16 cellular contexts compared by ENCODE assay signal in the genomic region with DNA sequence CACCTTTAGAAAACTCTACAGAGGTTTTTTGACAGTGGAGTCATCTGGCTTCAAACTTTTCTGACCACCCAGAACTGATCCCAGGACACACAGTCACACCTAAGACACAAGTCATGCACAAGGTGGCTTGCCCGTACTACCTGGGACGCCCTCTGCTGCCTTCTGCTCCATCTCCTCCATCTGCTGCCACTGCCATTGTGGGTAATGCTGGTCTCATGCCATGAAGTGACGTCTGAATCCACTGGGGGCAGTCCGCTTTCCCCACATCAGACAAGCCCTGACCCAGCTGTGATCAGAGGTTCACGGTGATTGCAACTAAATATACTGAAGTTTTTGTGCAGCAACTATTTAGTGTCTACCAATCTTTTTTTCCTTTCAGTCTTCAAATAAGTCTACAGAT. TPM values are rescaled to one million over a fixed set of nuclear protein-coding genes. Genes with fewer than 3 reads are reported as not detected.
A peak's percentile ranks its signal among the peaks of the same experiment; 100 is the strongest.
DNase-seq lines count a peak whose midpoint lies in the region; ATAC-seq and TF ChIP-seq lines count a peak whose summit lies in the region.
"Had no signal": no experiment of that assay in that cellular context is flagged by ENCODE, and none has a peak within 500 bp of the region (broad histone marks: within the 10 kb centered on the region; RNA-seq: fewer than 3 reads in every experiment).

No MANE protein-coding gene starts in this region.

- H3K27ac Mint-ChIP-seq in T-helper 17 cell: no peak overlapping the region
- H3K27ac Mint-ChIP-seq in immature natural killer cell: peak overlapping the region in 4 of 6 donors; percentile 18 to 73 (median 48)
- H3K27ac Mint-ChIP-seq in activated T-cell treated with anti-CD3 and anti-CD28 coated beads, Interleukin-2, amount 50 U/mL, for 72 hours: no peak overlapping the region

- H3K4me2 ChIP-seq in HCT116 (ENCODE audit: low read length): peak overlapping the region; percentile 7; the same call in 1 of the 2 replicates

- no peaks in the 10 kb centered on the region for H3K79me2 ChIP-seq in HCT116 (ENCODE audit: insufficient read depth, low read length)

- peak in 1 of 3 experiments; percentile 19; a peak in 2 of 6 replicates for TF ChIP-seq CTCF in HCT116 (IDR thresholded peaks at IDR 0.05 in 2 of 3, conservative IDR thresholded peaks at IDR 0.05 in 1 of 3; ENCODE audit: borderline replicate concordance in 1 of 3, insufficient read depth in 1 of 3, low read depth in 2 of 3, low read length in 2 of 3)

- DNase-seq in DMS 273 (lab: John Stamatoyannopoulos, UW; ENCODE audit: unreplicated experiment): peak; percentile 58
- DNase-seq in DMS 273 treated with DMSO at 0.1 percent for 48 hours (lab: John Stamatoyannopoulos, UW): no peak
- no peak for DNase-seq in HCT116 (ENCODE audit: low read depth, low spot score)
- DNase-seq in T-helper 17 cell: no peak
- DNase-seq in immature natural killer cell: peak in 2 of 3 donors; percentile 36 to 44
- DNase-seq in activated T-cell treated with anti-CD3 and anti-CD28 coated beads, Interleukin-2, amount 50 U/mL, for 72 hours: no peak
- DNase-seq: activated gamma-delta T cell; foreskin fibroblast; NCI-H2171; stimulated activated CD4-positive, alpha-beta T cell treated with anti-CD3 and anti-CD28 coated beads, Interleukin-15, amount 100 ng/mL, for 24 hours; T-helper 1 cell had no signal

- H3K4me1 Mint-ChIP-seq in T-helper 17 cell: peaks cover 9% of the 10 kb centered on the region
- peaks cover 10 to 16% of the 10 kb centered on the region in 2 donors for H3K4me1 Mint-ChIP-seq in immature natural killer cell
- H3K4me1 Mint-ChIP-seq in activated T-cell treated with anti-CD3 and anti-CD28 coated beads, Interleukin-2, amount 50 U/mL, for 72 hours (ENCODE audit: low read depth): peaks cover 16% of the 10 kb centered on the region

- ATAC-seq in HCT116: peak; percentile 29
- ATAC-seq in T-helper 17 cell: peak; percentile 41
- no peak for ATAC-seq in HG02610 (IDR thresholded peaks at IDR 0.05; ENCODE audit: unreplicated experiment)
- no peak for ATAC-seq in HG02981 (IDR thresholded peaks at IDR 0.05; ENCODE audit: unreplicated experiment)
- no peak for ATAC-seq in activated T-cell treated with anti-CD3 and anti-CD28 coated beads, Interleukin-2, amount 50 U/mL, for 72 hours (replicated peaks in 1 of 2)

- H3K9me3 ChIP-seq in HCT116 (ENCODE audit: control insufficient read depth in 1 of 2, insufficient read depth in 1 of 2, low read depth in 1 of 2, low read length in 2 of 2) (peaks cover 0 to 5% of the 10 kb centered on the region in 2 experiments; a peak in 1 of 4 replicates), T-helper 17 cell (ENCODE audit: control insufficient read depth, low read length, poor library complexity, severe bottlenecking) (no peaks in the 10 kb centered on the region)
- H3K9me3 ChIP-seq: thoracic aorta had no signal

- H3K27me3 Mint-ChIP-seq in T-helper 17 cell (peaks cover 5% of the 10 kb centered on the region), immature natural killer cell (ENCODE audit: low read depth in 3 of 3) (peaks cover 4% of the 10 kb centered on the region in 3 donors)
- no peaks in the 10 kb centered on the region for H3K27me3 Mint-ChIP-seq in activated T-cell treated with anti-CD3 and anti-CD28 coated beads, Interleukin-2, amount 50 U/mL, for 72 hours (ENCODE audit: low read depth)

- H3K4me3 ChIP-seq in HCT116 (replicated peaks in 1 of 2; ENCODE audit: low read depth in 1 of 2, low read length in 2 of 2): no peak overlapping the region
- H3K4me3 ChIP-seq: thoracic aorta had no signal

- intact Hi-C loops in HCT116 (cut with micrococcal nuclease): loop anchor here (5.0 kb wide), 1 partner anchor 182 kb away; no protein-coding TSS in a partner anchor

- BruUV-seq in HCT116 (replicated peaks; lab: Mats Ljungman, UMichigan): no TSS peak

- H2AFZ ChIP-seq in HCT116 (ENCODE audit: low read depth, low read length, poor library complexity, severe bottlenecking): no peak overlapping the region

- H3K4me3 Mint-ChIP-seq in T-helper 17 cell: no peak overlapping the region
- H3K4me3 Mint-ChIP-seq in immature natural killer cell: peak overlapping the region in 1 of 5 donors; percentile 23
- H3K4me3 Mint-ChIP-seq in activated T-cell treated with anti-CD3 and anti-CD28 coated beads, Interleukin-2, amount 50 U/mL, for 72 hours: no peak overlapping the region

- H3K9ac ChIP-seq in HCT116 (ENCODE audit: low read length): no peak overlapping the region

- RAD21 ChIA-PET in HCT116 (lab: Charles Lee; ENCODE audit: low non-redundant PET in 1 of 2, low total read pairs in 2 of 2, uncharacterized antibody in 2 of 2, unreplicated experiment in 2 of 2): no interaction called here

- CTCF ChIA-PET in HCT116 (lab: Charles Lee): no interaction called here

- H3K9me2 ChIP-seq in HCT116 (ENCODE audit: insufficient read depth): no peaks in the 10 kb centered on the region

- peaks cover 39 to 69% of the 10 kb centered on the region in 2 experiments for H3K4me1 ChIP-seq in HCT116 (ENCODE audit: control insufficient read depth in 1 of 2, insufficient read depth in 2 of 2, low read length in 2 of 2)

- TF ChIP-seq RAD21 in HCT116 (IDR thresholded peaks at IDR 0.05; ENCODE audit: low read depth): no peak

- H4K20me1 ChIP-seq in HCT116 (ENCODE audit: insufficient read depth): no peaks in the 10 kb centered on the region

- H3K27me3 ChIP-seq in HCT116 (ENCODE audit: insufficient read depth, low read length): no peaks in the 10 kb centered on the region

- H3K36me3 ChIP-seq in HCT116 (ENCODE audit: control insufficient read depth in 1 of 2, insufficient read depth in 2 of 2, low read length in 2 of 2): no peaks in the 10 kb centered on the region
- H3K36me3 ChIP-seq: thoracic aorta had no signal

- TF ChIP-seq POLR2A in HCT116 (IDR thresholded peaks at IDR 0.05; ENCODE audit: borderline replicate concordance, extremely low read depth, insufficient read depth, insufficient read length): no peak

- no peaks in the 10 kb centered on the region for H3K36me3 Mint-ChIP-seq in T-helper 17 cell (ENCODE audit: low read depth)
- H3K36me3 Mint-ChIP-seq in immature natural killer cell: no peaks in the 10 kb centered on the region
- H3K36me3 Mint-ChIP-seq in activated T-cell treated with anti-CD3 and anti-CD28 coated beads, Interleukin-2, amount 50 U/mL, for 72 hours (ENCODE audit: insufficient read depth in 2 of 2): peaks cover 0 to 2% of the 10 kb centered on the region in 2 donors

- H3K9me3 Mint-ChIP-seq in immature natural killer cell: no peaks in the 10 kb centered on the region
- H3K9me3 Mint-ChIP-seq in activated T-cell treated with anti-CD3 and anti-CD28 coated beads, Interleukin-2, amount 50 U/mL, for 72 hours: no peaks in the 10 kb centered on the region

- no peak overlapping the region for H3K27ac ChIP-seq in HCT116 (ENCODE audit: low read depth, low read length)
- H3K27ac ChIP-seq: 22Rv1, HL-60, thoracic aorta had no signal

- POLR2A ChIA-PET in HCT116 (lab: Charles Lee): no interaction called here

TF ChIP-seq in HCT116, 20 proteins besides CTCF, POLR2A, EP300 and RAD21 (continues in another document):
- no peak for TF ChIP-seq MAX (IDR thresholded peaks at IDR 0.05)
- no peak for TF ChIP-seq YY1 (IDR thresholded peaks at IDR 0.05; ENCODE audit: extremely low read depth, insufficient replicate concordance, low read depth, low read length)
- TF ChIP-seq FOSL1 (IDR thresholded peaks at IDR 0.05; ENCODE audit: low read depth): no peak
- no peak for TF ChIP-seq JUND (IDR thresholded peaks at IDR 0.05)
- no peak for TF ChIP-seq ELF1 (IDR thresholded peaks at IDR 0.05; ENCODE audit: borderline replicate concordance, low read depth)
- TF ChIP-seq SIN3A (IDR thresholded peaks at IDR 0.05; ENCODE audit: low read depth): no peak
- TF ChIP-seq, protein P1, sequence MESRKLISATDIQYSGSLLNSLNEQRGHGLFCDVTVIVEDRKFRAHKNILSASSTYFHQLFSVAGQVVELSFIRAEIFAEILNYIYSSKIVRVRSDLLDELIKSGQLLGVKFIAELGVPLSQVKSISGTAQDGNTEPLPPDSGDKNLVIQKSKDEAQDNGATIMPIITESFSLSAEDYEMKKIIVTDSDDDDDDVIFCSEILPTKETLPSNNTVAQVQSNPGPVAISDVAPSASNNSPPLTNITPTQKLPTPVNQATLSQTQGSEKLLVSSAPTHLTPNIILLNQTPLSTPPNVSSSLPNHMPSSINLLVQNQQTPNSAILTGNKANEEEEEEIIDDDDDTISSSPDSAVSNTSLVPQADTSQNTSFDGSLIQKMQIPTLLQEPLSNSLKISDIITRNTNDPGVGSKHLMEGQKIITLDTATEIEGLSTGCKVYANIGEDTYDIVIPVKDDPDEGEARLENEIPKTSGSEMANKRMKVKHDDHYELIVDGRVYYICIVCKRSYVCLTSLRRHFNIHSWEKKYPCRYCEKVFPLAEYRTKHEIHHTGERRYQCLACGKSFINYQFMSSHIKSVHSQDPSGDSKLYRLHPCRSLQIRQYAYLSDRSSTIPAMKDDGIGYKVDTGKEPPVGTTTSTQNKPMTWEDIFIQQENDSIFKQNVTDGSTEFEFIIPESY (IDR thresholded peaks at IDR 0.05; ENCODE audit: extremely low read depth, insufficient replicate concordance, low read length): no peak
- no peak for TF ChIP-seq CBX3 (IDR thresholded peaks at IDR 0.05; ENCODE audit: low read depth)

RNA-seq across cellular contexts. Expression of gene NDUFS8, which starts 5.4 kb away (rescaled TPM):
- total RNA-seq in HCT116 (2021; ENCODE audit: unreplicated experiment): 189 TPM
- 245 and 268 TPM in 2 replicates for polyA plus RNA-seq in HCT116 (2012)
- 10 to 100 TPM; 59.5 to 64.2 TPM for total RNA-seq in T-helper 17 cell
- polyA plus RNA-seq in immature natural killer cell: 100 to 1,000 TPM; 204 to 258 (median 215) TPM
- total RNA-seq in activated T-cell treated with anti-CD3 and anti-CD28 coated beads, Interleukin-2, amount 50 U/mL, for 72 hours: 100 to 1,000 TPM; 128 to 129 TPM

RNA-seq across cellular contexts. Expression of gene TCIRG1, which starts 13.8 kb away (rescaled TPM):
- total RNA-seq in HCT116 (2021; ENCODE audit: unreplicated experiment) (101 TPM), T-helper 17 cell (100 to 1,000 TPM; 187 to 207 TPM)
- 88.7 and 97.2 TPM in 2 replicates for polyA plus RNA-seq in HCT116 (2012)
- 100 to 1,000 TPM in 1 of 3 donors, 10 to 100 TPM in 2; 93.0 to 132 (median 93.3) TPM for polyA plus RNA-seq in immature natural killer cell
- 100 to 1,000 TPM; 141 to 146 TPM for total RNA-seq in activated T-cell treated with anti-CD3 and anti-CD28 coated beads, Interleukin-2, amount 50 U/mL, for 72 hours

RNA-seq across cellular contexts. Expression of gene ALDH3B1, which starts 14.9 kb away (rescaled TPM):
- total RNA-seq in HCT116 (2021; ENCODE audit: unreplicated experiment) (25.5 TPM), T-helper 17 cell (1 to 10 TPM; 1.1 TPM)
- polyA plus RNA-seq in HCT116 (2012): 28.9 and 39.8 TPM in 2 replicates
- polyA plus RNA-seq in immature natural killer cell: 1 to 10 TPM in 2 of 3 donors, not detected in 1; 3.4 to 3.8 TPM
- total RNA-seq in activated T-cell treated with anti-CD3 and anti-CD28 coated beads, Interleukin-2, amount 50 U/mL, for 72 hours: under 1 TPM; 0.10 to 0.16 TPM

RNA-seq across cellular contexts. Expression of gene UNC93B1, which starts 21.1 kb away (rescaled TPM):
- total RNA-seq in HCT116 (2021; ENCODE audit: unreplicated experiment) (72.9 TPM), T-helper 17 cell (10 to 100 TPM; 24.7 to 27.2 TPM)
- 55.1 and 67.6 TPM in 2 replicates for polyA plus RNA-seq in HCT116 (2012)
- 10 to 100 TPM; 29.7 to 42.7 (median 38.6) TPM for polyA plus RNA-seq in immature natural killer cell
- 10 to 100 TPM in 1 of 2 donors, 1 to 10 TPM in 1; 8.0 to 16.7 TPM for total RNA-seq in activated T-cell treated with anti-CD3 and anti-CD28 coated beads, Interleukin-2, amount 50 U/mL, for 72 hours

Comparison
In these comparisons a context has a peak if more than half of its experiments do, and no peak if none do; other contexts are left out.
1. DNase-seq: peak in DMS 273 (single experiment) and immature natural killer cell (2 of 3); none in DMS 273 treated with DMSO at 0.1 percent for 48 hours (single experiment), HCT116 (single experiment), T-helper 17 cell (0 of 3) and activated T-cell treated with anti-CD3 and anti-CD28 coated beads, Interleukin-2, amount 50 U/mL, for 72 hours (0 of 2).
2. ATAC-seq: peak in HCT116 (single experiment) and T-helper 17 cell (single experiment); none in HG02610 (single experiment), HG02981 (single experiment) and activated T-cell treated with anti-CD3 and anti-CD28 coated beads, Interleukin-2, amount 50 U/mL, for 72 hours (0 of 2).
3. H3K27ac Mint-ChIP-seq: peak in immature natural killer cell (4 of 6); none in T-helper 17 cell (single experiment) and activated T-cell treated with anti-CD3 and anti-CD28 coated beads, Interleukin-2, amount 50 U/mL, for 72 hours (single experiment).
4. RNA of gene ALDH3B1, which starts 14.9 kb away (total RNA-seq): 25.5 TPM in HCT116 (single experiment); 1.1 TPM in T-helper 17 cell and 0.10 to 0.16 TPM in activated T-cell treated with anti-CD3 and anti-CD28 coated beads, Interleukin-2, amount 50 U/mL, for 72 hours; every median in the first group is over 10 times any median in the second.